In the genomic region with DNA sequence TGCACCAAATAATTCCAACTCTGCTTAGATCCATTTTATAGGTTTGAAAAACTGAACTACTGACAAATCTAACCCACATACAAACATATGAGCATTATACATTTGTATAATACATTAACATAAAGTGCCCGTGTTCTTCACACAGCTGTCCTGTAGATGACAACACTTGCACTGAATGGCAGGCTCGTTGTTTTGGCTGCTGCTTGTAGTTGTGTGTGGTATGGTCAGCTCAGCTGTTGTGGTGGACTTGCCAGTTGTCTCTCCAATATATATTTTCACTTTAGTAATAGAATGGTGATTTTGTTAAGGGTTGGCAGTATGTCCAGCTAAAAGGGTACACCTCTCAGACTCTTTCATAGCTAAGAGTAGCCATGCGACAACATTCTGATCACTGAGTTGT, we compare ENCODE assay signal across 8 cellular contexts. TPM values are rescaled to one million over a fixed set of nuclear protein-coding genes. Genes with fewer than 3 reads are reported as not detected.
"Had no signal": no experiment of that assay in that cellular context is flagged by ENCODE, and none has a peak within 500 bp of the region (broad histone marks: within the 10 kb centered on the region; RNA-seq: fewer than 3 reads in every experiment).

No MANE protein-coding gene starts in this region.

- H3K36me3 ChIP-seq: HAP-1 had no signal

- ATAC-seq: HCT116 had no signal

- DNase-seq: GM23248, GOT3, H7, IMR-90, KBM-7 had no signal

- H3K4me3 ChIP-seq: GM23248, HAP-1 had no signal

- H3K4me1 ChIP-seq: HAP-1 had no signal

- H3K9me3 ChIP-seq: HAP-1 had no signal

- H3K27ac ChIP-seq: GM23248 had no signal

RNA-seq across cellular contexts. Expression of gene CHST2, which starts 30.5 kb away (rescaled TPM):
- total RNA-seq: HT-29 had no signal
